ENCODE assay signal across 19 cellular contexts in genomic region chr19:31294189-31294588, GRCh38. TPM values are rescaled to one million over a fixed set of nuclear protein-coding genes. Genes with fewer than 3 reads are reported as not detected.
A peak's percentile ranks its signal among the peaks of the same experiment; 100 is the strongest.
DNase-seq lines count a peak whose midpoint lies in the region; ATAC-seq and TF ChIP-seq lines count a peak whose summit lies in the region.
"Had no signal": no experiment of that assay in that cellular context is flagged by ENCODE, and none has a peak within 500 bp of the region (broad histone marks: within the 10 kb centered on the region; RNA-seq: fewer than 3 reads in every experiment).

No MANE protein-coding gene starts in this region.

- no peak overlapping the region for H4K5ac ChIP-seq in H9 (ENCODE audit: insufficient read length, low read depth, low read length)

- no peak overlapping the region for H2BK20ac ChIP-seq in H9 (ENCODE audit: low read depth, low read length, poor library complexity, severe bottlenecking)

- H3K18ac ChIP-seq in H9 (ENCODE audit: insufficient read length, low read depth, low read length): no peak overlapping the region

- no peak overlapping the region for H4K8ac ChIP-seq in H9 (replicated peaks; ENCODE audit: insufficient read length, low read depth, low read length)

- H3K4ac ChIP-seq in H9 (ENCODE audit: low read depth, low read length): no peak overlapping the region

- no peak for TF ChIP-seq POLR2A in spleen (IDR thresholded peaks at IDR 0.05)

- H3K4me1 Mint-ChIP-seq in H9: 0 out of 4 replicates have a peak, but pooled peaks cover 0 to under 1% of the 10 kb centered on the region in 2 experiments
- H3K4me1 Mint-ChIP-seq: IgD-negative memory B cell had no signal

- no peaks in the 10 kb centered on the region for H3K23me2 ChIP-seq in H9 (ENCODE audit: insufficient read length, low read depth, low read length, poor library complexity, severe bottlenecking)

- H2AK5ac ChIP-seq in H9 (ENCODE audit: insufficient read length, low read length): no peak overlapping the region

- H3K9me3 Mint-ChIP-seq in H9: no peaks in the 10 kb centered on the region; a peak in 1 of 5 replicates
- H3K9me3 Mint-ChIP-seq: CD4-positive, alpha-beta T cell had no signal

- 87 to 100% (median 88%) methylated on average over 2 of the region's 2 CpGs for WGBS in spleen, 5 donors
- no CpG with 5 or more reads among the region's 2 CpGs for WGBS in H9 (ENCODE audit: extremely low coverage, insufficient read length, low lambda C conversion rate)

- no peak overlapping the region for H3K4me3 Mint-ChIP-seq in H9
- H3K4me3 Mint-ChIP-seq: CD4-positive, alpha-beta T cell; IgD-negative memory B cell had no signal

- H4K20me1 ChIP-seq in H9 (ENCODE audit: control insufficient read depth, insufficient read depth, insufficient read length): no peaks in the 10 kb centered on the region

- no peak overlapping the region for H3T11ph ChIP-seq in H9 (ENCODE audit: low read length)

- H2BK12ac ChIP-seq in H9 (ENCODE audit: insufficient read length, low read depth, low read length): no peak overlapping the region

- intact Hi-C loops in cardiac septum (cut with DNase I) (no loop called here), left ventricle myocardium inferior (cut with micrococcal nuclease) (no loop called here), spleen (cut with DNase I; ENCODE audit: low total_unique reads) (no loop called here)

- H3K4me1 ChIP-seq in left ventricle myocardium inferior (no peaks in the 10 kb centered on the region), spleen (no peaks in the 10 kb centered on the region), H9 (ENCODE audit: insufficient read depth, low read length) (no peaks in the 10 kb centered on the region)

- H3K27me3 ChIP-seq in left ventricle myocardium inferior (ENCODE audit: low read depth): no peaks in the 10 kb centered on the region
- no peaks in the 10 kb centered on the region for H3K27me3 ChIP-seq in spleen (replicated peaks in 1 of 7)
- no peaks in the 10 kb centered on the region for H3K27me3 ChIP-seq in H9 (ENCODE audit: insufficient read depth, low read length)
- H3K27me3 ChIP-seq: BLaER1 treated with 17β-estradiol and CSF1 and Interleukin-3, amounts not matched to agents 10 nM and 100 nM had no signal

- no peak overlapping the region for H2AFZ ChIP-seq in H9 (ENCODE audit: low read length)
- H2AFZ ChIP-seq: GM23248 had no signal

- H3K79me1 ChIP-seq in H9 (ENCODE audit: insufficient read depth, low read depth, low read length, poor library complexity, severe bottlenecking): no peaks in the 10 kb centered on the region

- H4K91ac ChIP-seq in H9 (ENCODE audit: insufficient read length, low read depth, low read length): no peak overlapping the region

- DNase-seq in cardiac septum (ENCODE audit: low spot score) (peak; percentile 49), left ventricle myocardium inferior (no peak), mesenteric fat pad (ENCODE audit: low spot score) (peak; percentile 74), spleen (peak; percentile 47), H9 (no peak), HK-2 (ENCODE audit: unreplicated experiment) (no peak)
- DNase-seq: 8988T; ACHN; Calu3; CD4-positive, alpha-beta T cell; DMS153; DMS79 treated with DMSO at 0.1 percent for 48 hours; EL; GM23248; H7; KG1 had no signal

- H2BK15ac ChIP-seq in H9 (ENCODE audit: low read depth, low read length): no peak overlapping the region

- TF ChIP-seq CTCF in left ventricle myocardium inferior (IDR thresholded peaks at IDR 0.05; ENCODE audit: borderline replicate concordance) (no peak), spleen (IDR thresholded peaks at IDR 0.05 in 8 of 11, conservative IDR thresholded peaks at IDR 0.05 in 3 of 11) (no peak), H9 (conservative IDR thresholded peaks at IDR 0.05) (no peak)

- H3K27ac ChIP-seq in left ventricle myocardium inferior (replicated peaks): no peak overlapping the region
- no peak overlapping the region for H3K27ac ChIP-seq in spleen
- H3K27ac ChIP-seq in H9 (ENCODE audit: insufficient read length, low read depth, low read length): no peak overlapping the region
- H3K27ac ChIP-seq: BLaER1 treated with 17β-estradiol and CSF1 and Interleukin-3, amounts not matched to agents 10 nM and 100 nM; GM23248 had no signal

- H3K27me3 Mint-ChIP-seq in H9 (ENCODE audit: low read depth): no peaks in the 10 kb centered on the region
- H3K27me3 Mint-ChIP-seq: CD4-positive, alpha-beta T cell; IgD-negative memory B cell had no signal

- H3K36me3 Mint-ChIP-seq in H9 (ENCODE audit: insufficient read depth in 1 of 3, low read depth in 3 of 3): no peaks in the 10 kb centered on the region; a peak in 2 of 7 replicates
- H3K36me3 Mint-ChIP-seq: IgD-negative memory B cell had no signal

- ATAC-seq in HG03159 (IDR thresholded peaks at IDR 0.05; ENCODE audit: unreplicated experiment): no peak

- no peak overlapping the region for H3K56ac ChIP-seq in H9 (ENCODE audit: insufficient read length, low read depth, low read length)

- H2BK5ac ChIP-seq in H9 (ENCODE audit: insufficient read length, low read length): no peak overlapping the region

- peaks cover 2% of the 10 kb centered on the region; the same call in 1 of the 2 replicates for H3K79me2 ChIP-seq in H9 (ENCODE audit: insufficient read depth, low read length)

- H3K9ac ChIP-seq in H9 (ENCODE audit: extremely low read depth, insufficient read length, low read length): no peak overlapping the region
- H3K9ac ChIP-seq: BLaER1 treated with 17β-estradiol and CSF1 and Interleukin-3, amounts not matched to agents 10 nM and 100 nM; GM23248 had no signal

- H3K27ac Mint-ChIP-seq in H9: no peak overlapping the region
- H3K27ac Mint-ChIP-seq: CD4-positive, alpha-beta T cell had no signal

- no peak overlapping the region for H3K4me3 ChIP-seq in left ventricle myocardium inferior
- H3K4me3 ChIP-seq in spleen: no peak overlapping the region
- H3K4me3 ChIP-seq: BLaER1 treated with 17β-estradiol and CSF1 and Interleukin-3, amounts not matched to agents 10 nM and 100 nM; GM23248 had no signal

- no peaks in the 10 kb centered on the region for H3K9me3 ChIP-seq in left ventricle myocardium inferior (replicated peaks)
- no peaks in the 10 kb centered on the region for H3K9me3 ChIP-seq in spleen
- H3K9me3 ChIP-seq in H9 (ENCODE audit: control insufficient read depth, low read depth, low read length): no peaks in the 10 kb centered on the region
- H3K9me3 ChIP-seq: BLaER1 treated with 17β-estradiol and CSF1 and Interleukin-3, amounts not matched to agents 10 nM and 100 nM had no signal

- no peak overlapping the region for H3K14ac ChIP-seq in H9 (ENCODE audit: insufficient read depth, low read length)

- H2BK120ac ChIP-seq in H9 (ENCODE audit: low read depth, low read length, poor library complexity, severe bottlenecking): no peak overlapping the region

- H3K4me2 ChIP-seq in H9 (ENCODE audit: insufficient read depth, insufficient read length, low read length): no peak overlapping the region
- H3K4me2 ChIP-seq: BLaER1 treated with 17β-estradiol and CSF1 and Interleukin-3, amounts not matched to agents 10 nM and 100 nM had no signal

- H3K36me3 ChIP-seq in left ventricle myocardium inferior (peaks cover 3% of the 10 kb centered on the region), spleen (no peaks in the 10 kb centered on the region)

- no peak overlapping the region for H3K23ac ChIP-seq in H9 (ENCODE audit: insufficient read length, low read depth, low read length)

RNA-seq across cellular contexts. Expression of gene TSHZ3, which starts 55.0 kb away (rescaled TPM):
- total RNA-seq in cardiac septum: 5.2 TPM
- total RNA-seq in left ventricle myocardium inferior: 2.9 TPM
- 12.6 TPM for total RNA-seq in mesenteric fat pad
- 10 to 100 TPM; 10.0 to 24.6 (median 15.8) TPM for total RNA-seq in spleen
- 1 to 10 TPM; 1.2 to 3.6 (median 1.3) TPM for polyA plus RNA-seq in spleen
- 3.2 and 4.1 TPM in 2 replicates for total RNA-seq in H9 (2021)
- total RNA-seq: Calu3 had no signal
- polyA plus RNA-seq: IgD-negative memory B cell had no signal

Comparison
In these comparisons a context has a peak if more than half of its experiments do, and no peak if none do; other contexts are left out.
1. DNase-seq: peak in cardiac septum (single experiment), mesenteric fat pad (single experiment) and spleen (single experiment); none in left ventricle myocardium inferior (single experiment), H9 (single experiment) and HK-2 (single experiment).